In genomic region chr20:5413394-5413793, GRCh38 we compare ENCODE assay signal across 1 cellular context.
TF ChIP-seq lines count a peak whose summit lies in the region.

No MANE protein-coding gene starts in this region.

TF ChIP-seq in HEK293, 187 proteins besides CTCF, POLR2A, EP300 and RAD21 (continued from another document):
- TF ChIP-seq ZNF18 (tag by site-specific recombination; IDR thresholded peaks at IDR 0.05) (no peak), ZNF48 (tag by site-specific recombination; IDR thresholded peaks at IDR 0.05) (no peak)
TF ChIP-seq in HEK293: peak in this region for 1.
